Comparison of ENCODE assay signal across 8 cellular contexts in genomic region chr15:81000144-81000625, GRCh38. TPM values are rescaled to one million over a fixed set of nuclear protein-coding genes. Genes with fewer than 3 reads are reported as not detected.
DNase-seq lines count a peak whose midpoint lies in the region; ATAC-seq, FAIRE-seq and TF ChIP-seq lines count a peak whose summit lies in the region.

No MANE protein-coding gene starts in this region.

- H3K27me3 Mint-ChIP-seq in activated naive CD8-positive, alpha-beta T cell treated with anti-CD3 and anti-CD28 coated beads, Interleukin-2, amount 10 ng/mL, durations not matched to agents 7 days and 5 days = no peaks in the 10 kb centered on the region

- POLR2A ChIA-PET in activated naive CD8-positive, alpha-beta T cell treated with anti-CD3 and anti-CD28 coated beads, Interleukin-2, amount 10 ng/mL, durations not matched to agents 7 days and 5 days (lab: Charles Lee) = interaction anchor here (0.6 to 3.3 kb wide), 9 partner anchors 9 to 1032 kb away, joined by 3 to 33 read pairs (median 3); no protein-coding TSS in a partner anchor

- peak overlapping the region; percentile 86 for H3K4me3 ChIP-seq in AG10803 (ENCODE audit: low read length)
- peak overlapping the region; percentile 74 for H3K4me3 ChIP-seq in iPS-11a (ENCODE audit: low read depth, low read length)
- H3K4me3 ChIP-seq in small intestine (ENCODE audit: low read depth in 1 of 2, low read length in 2 of 2) = peak overlapping the region; percentile 86 to 91

- no peak for TF ChIP-seq CTCF in AG10803 (conservative IDR thresholded peaks at IDR 0.05; ENCODE audit: low read length)

- peak overlapping the region; percentile 99 for H3K4me3 Mint-ChIP-seq in activated naive CD8-positive, alpha-beta T cell treated with anti-CD3 and anti-CD28 coated beads, Interleukin-2, amount 10 ng/mL, durations not matched to agents 7 days and 5 days

- no peaks in the 10 kb centered on the region for H3K9me3 ChIP-seq in small intestine (ENCODE audit: control insufficient read depth, low read depth)

- H3K4me1 Mint-ChIP-seq in activated naive CD8-positive, alpha-beta T cell treated with anti-CD3 and anti-CD28 coated beads, Interleukin-2, amount 10 ng/mL, durations not matched to agents 7 days and 5 days = peaks cover 44% of the 10 kb centered on the region

- H3K27ac Mint-ChIP-seq in activated naive CD8-positive, alpha-beta T cell treated with anti-CD3 and anti-CD28 coated beads, Interleukin-2, amount 10 ng/mL, durations not matched to agents 7 days and 5 days = peak overlapping the region; percentile 97

- WGBS in small intestine, 3 donors = 0 to 1% (median 1%) methylated on average over 21 of the region's 21 CpGs

- H3K36me3 ChIP-seq in small intestine (ENCODE audit: control insufficient read depth in 2 of 2, insufficient read depth in 2 of 2, low read length in 2 of 2) = no peaks in the 10 kb centered on the region

- peak; percentile 2 for ATAC-seq in HG02943 (IDR thresholded peaks at IDR 0.05; ENCODE audit: low read depth, unreplicated experiment)
- no peak for ATAC-seq in activated naive CD8-positive, alpha-beta T cell treated with anti-CD3 and anti-CD28 coated beads, Interleukin-2, amount 10 ng/mL, durations not matched to agents 7 days and 5 days (ENCODE audit: low read depth)
- ATAC-seq in HG02970 (IDR thresholded peaks at IDR 0.05; ENCODE audit: low FRiP score, unreplicated experiment) = no peak

- H3K36me3 Mint-ChIP-seq in activated naive CD8-positive, alpha-beta T cell treated with anti-CD3 and anti-CD28 coated beads, Interleukin-2, amount 10 ng/mL, durations not matched to agents 7 days and 5 days = peaks cover 15% of the 10 kb centered on the region

- no peak for FAIRE-seq in small intestine (lab: Jason Lieb, UNC)

- H3K4me1 ChIP-seq in small intestine (ENCODE audit: control insufficient read depth in 2 of 2, insufficient read depth in 1 of 2, low read depth in 1 of 2, low read length in 1 of 2) = peaks cover 4 to 14% of the 10 kb centered on the region in 2 donors

- H3K27ac ChIP-seq in small intestine (ENCODE audit: low read depth in 1 of 2, low read length in 1 of 2) = peak overlapping the region; percentile 90 to 99

- no peaks in the 10 kb centered on the region for H3K27me3 ChIP-seq in small intestine (ENCODE audit: control insufficient read depth in 2 of 2, insufficient read depth in 2 of 2, low read length in 2 of 2)

- no peaks in the 10 kb centered on the region for H3K9me3 Mint-ChIP-seq in activated naive CD8-positive, alpha-beta T cell treated with anti-CD3 and anti-CD28 coated beads, Interleukin-2, amount 10 ng/mL, durations not matched to agents 7 days and 5 days

- DNase-seq in AG10803 (ENCODE audit: low read depth) (no peak), small intestine (no peak), NCI-H2081 (lab: John Stamatoyannopoulos, UW) (no peak), T1000 (lab: John Stamatoyannopoulos, UW) (no peak)
- no peak for DNase-seq in activated naive CD8-positive, alpha-beta T cell treated with anti-CD3 and anti-CD28 coated beads, Interleukin-2, amount 10 ng/mL, durations not matched to agents 7 days and 5 days

RNA-seq across cellular contexts. Expression of gene TLNRD1, which starts 0.5 kb away (rescaled TPM):
- total RNA-seq in activated naive CD8-positive, alpha-beta T cell treated with anti-CD3 and anti-CD28 coated beads, Interleukin-2, amount 10 ng/mL, durations not matched to agents 7 days and 5 days = 10 to 100 TPM; 24.0 to 24.5 TPM
- 10 to 100 TPM in 1 of 3 donors, 1 to 10 TPM in 2; 4.9 to 11.9 (median 6.8) TPM for polyA plus RNA-seq in small intestine

RNA-seq across cellular contexts. Expression of gene MESD, which starts 10.6 kb away (rescaled TPM):
- total RNA-seq in activated naive CD8-positive, alpha-beta T cell treated with anti-CD3 and anti-CD28 coated beads, Interleukin-2, amount 10 ng/mL, durations not matched to agents 7 days and 5 days = 10 to 100 TPM; 28.0 to 28.4 TPM
- polyA plus RNA-seq in small intestine = 10 to 100 TPM in 1 of 3 donors, 1 to 10 TPM in 2; 4.7 to 20.7 (median 6.5) TPM
